ENCODE assay signal across 8 cellular contexts in genomic region chr14:22536853-22537338, GRCh38. TPM values are rescaled to one million over a fixed set of nuclear protein-coding genes. Genes with fewer than 3 reads are reported as not detected.
DNase-seq lines count a peak whose midpoint lies in the region; ATAC-seq, FAIRE-seq and TF ChIP-seq lines count a peak whose summit lies in the region.

No MANE protein-coding gene starts in this region.

- peaks cover 89% of the 10 kb centered on the region for H3K36me3 Mint-ChIP-seq in activated T-cell treated with anti-CD3 and anti-CD28 coated beads, Interleukin-2, amount 50 U/mL, for 4 hours (ENCODE audit: insufficient read depth)
- H3K36me3 Mint-ChIP-seq in nephron progenitor cell (ENCODE audit: low read depth): no peaks in the 10 kb centered on the region

- ATAC-seq in HG02623 (IDR thresholded peaks at IDR 0.05; ENCODE audit: unreplicated experiment): peak; percentile 62
- ATAC-seq in activated T-cell treated with anti-CD3 and anti-CD28 coated beads, Interleukin-2, amount 50 U/mL, for 4 hours: peak; percentile 92 to 93
- ATAC-seq in foreskin keratinocyte: peak; percentile 99
- peak; percentile 89 to 94 for ATAC-seq in gastrocnemius medialis

- H3K27me3 Mint-ChIP-seq in activated T-cell treated with anti-CD3 and anti-CD28 coated beads, Interleukin-2, amount 50 U/mL, for 4 hours (ENCODE audit: low read depth): no peaks in the 10 kb centered on the region
- H3K27me3 Mint-ChIP-seq in nephron progenitor cell (ENCODE audit: low read depth, poor library complexity): peaks cover 5% of the 10 kb centered on the region

- no peaks in the 10 kb centered on the region for H3K9me3 Mint-ChIP-seq in activated T-cell treated with anti-CD3 and anti-CD28 coated beads, Interleukin-2, amount 50 U/mL, for 4 hours
- H3K9me3 Mint-ChIP-seq in nephron progenitor cell: no peaks in the 10 kb centered on the region

- no peak overlapping the region for H3K27ac Mint-ChIP-seq in nephron progenitor cell

- no peak for TF ChIP-seq CTCF in foreskin keratinocyte (conservative IDR thresholded peaks at IDR 0.05)
- no peak for TF ChIP-seq CTCF in gastrocnemius medialis (IDR thresholded peaks at IDR 0.05 in 4 of 5, conservative IDR thresholded peaks at IDR 0.05 in 1 of 5)
- TF ChIP-seq CTCF in nephron progenitor cell (IDR thresholded peaks at IDR 0.05): no peak

- H3K4me3 Mint-ChIP-seq in activated T-cell treated with anti-CD3 and anti-CD28 coated beads, Interleukin-2, amount 50 U/mL, for 4 hours: peak overlapping the region; percentile 82
- H3K4me3 Mint-ChIP-seq in nephron progenitor cell: no peak overlapping the region

- H3K27ac ChIP-seq in foreskin keratinocyte (peak overlapping the region; percentile 49), gastrocnemius medialis (peak overlapping the region in 2 of 4 donors; percentile 26 to 38)

- in situ Hi-C loops in gastrocnemius medialis (cut with MboI; ENCODE audit: low sequenced_read_pairs in 4 of 4): no loop called here

- H3K4me1 ChIP-seq in foreskin keratinocyte: peaks cover 27% of the 10 kb centered on the region
- peaks cover 0 to 4% of the 10 kb centered on the region in 2 donors for H3K4me1 ChIP-seq in gastrocnemius medialis

- intact Hi-C loops in gastrocnemius medialis (cut with DNase I; ENCODE audit: low total_unique reads): no loop called here

- no peaks in the 10 kb centered on the region for H3K36me3 ChIP-seq in gastrocnemius medialis

- H3K27me3 ChIP-seq in foreskin keratinocyte (no peaks in the 10 kb centered on the region), gastrocnemius medialis (no peaks in the 10 kb centered on the region)

- H3K4me3 ChIP-seq in gastrocnemius medialis: no peak overlapping the region

- TF ChIP-seq POLR2A in GM12892 (IDR thresholded peaks at IDR 0.05; ENCODE audit: low read depth, low read length): peak; percentile 58
- TF ChIP-seq POLR2A in gastrocnemius medialis (IDR thresholded peaks at IDR 0.05): no peak

- peak; percentile 95 for FAIRE-seq in GM12892 (lab: Jason Lieb, UNC)

- DNase-seq in GM12892 (ENCODE audit: insufficient read length) (peak; percentile 54), NOMO-1 treated with DMSO at 0.1 percent for 48 hours (lab: John Stamatoyannopoulos, UW; ENCODE audit: unreplicated experiment) (peak; percentile 57), foreskin keratinocyte (peak; percentile 91 to 95), gastrocnemius medialis (peak; percentile 48 to 62), NCI-H2029 (lab: John Stamatoyannopoulos, UW) (no peak), nephron progenitor cell (no peak)
- peak; percentile 86 for DNase-seq in activated T-cell treated with anti-CD3 and anti-CD28 coated beads, Interleukin-2, amount 50 U/mL, for 4 hours

- no peaks in the 10 kb centered on the region for H3K9me3 ChIP-seq in gastrocnemius medialis

- H3K4me1 Mint-ChIP-seq in activated T-cell treated with anti-CD3 and anti-CD28 coated beads, Interleukin-2, amount 50 U/mL, for 4 hours (ENCODE audit: low read depth): peaks cover 93% of the 10 kb centered on the region
- H3K4me1 Mint-ChIP-seq in nephron progenitor cell: peaks cover 28% of the 10 kb centered on the region

RNA-seq across cellular contexts. Expression of gene DAD1, which starts 52.1 kb away (rescaled TPM):
- polyA plus RNA-seq in GM12892 (2012; ENCODE audit: missing spikeins): 293 TPM
- 100 to 1,000 TPM; 287 to 323 (median 300) TPM for total RNA-seq in activated T-cell treated with anti-CD3 and anti-CD28 coated beads, Interleukin-2, amount 50 U/mL, for 4 hours
- total RNA-seq in foreskin keratinocyte (211 and 266 TPM in 2 replicates), gastrocnemius medialis (100 to 1,000 TPM; 155 to 257 (median 209) TPM)
- 303 and 367 TPM in 2 replicates for polyA plus RNA-seq in foreskin keratinocyte

Comparison
In these comparisons a context has a peak if more than half of its experiments do, and no peak if none do; other contexts are left out.
1. DNase-seq: peak in GM12892 (single experiment), NOMO-1 treated with DMSO at 0.1 percent for 48 hours (single experiment), activated T-cell treated with anti-CD3 and anti-CD28 coated beads, Interleukin-2, amount 50 U/mL, for 4 hours (single experiment), foreskin keratinocyte (2 of 2) and gastrocnemius medialis (2 of 2); none in NCI-H2029 (single experiment) and nephron progenitor cell (single experiment).
2. Peak in every context shown above with its lines, with median percentiles within 50 percentile points of each other: ATAC-seq.